In genomic region chr22:24810043-24810749, GRCh38 we compare ENCODE assay signal across 12 cellular contexts. TPM values are rescaled to one million over a fixed set of nuclear protein-coding genes. Genes with fewer than 3 reads are reported as not detected.
DNase-seq lines count a peak whose midpoint lies in the region; ATAC-seq, FAIRE-seq and TF ChIP-seq lines count a peak whose summit lies in the region.
"Had no signal": no experiment of that assay in that cellular context is flagged by ENCODE, and none has a peak within 500 bp of the region (broad histone marks: within the 10 kb centered on the region; RNA-seq: fewer than 3 reads in every experiment).

No MANE protein-coding gene starts in this region.

- H3K36me3 ChIP-seq in kidney (ENCODE audit: control insufficient read depth in 1 of 2, insufficient read depth in 2 of 2, low read length in 2 of 2), result no peaks in the 10 kb centered on the region
- H3K36me3 ChIP-seq: BLaER1 had no signal

- TF ChIP-seq CTCF in kidney (IDR thresholded peaks at IDR 0.05; ENCODE audit: borderline replicate concordance, extremely low read depth, insufficient read depth), result no peak

- ATAC-seq in GM18505 (IDR thresholded peaks at IDR 0.05; ENCODE audit: unreplicated experiment), result no peak
- ATAC-seq in HG02938 (IDR thresholded peaks at IDR 0.05; ENCODE audit: unreplicated experiment), result no peak

- no peak for FAIRE-seq in kidney (lab: Jason Lieb, UNC)

- peaks cover 0 to 27% of the 10 kb centered on the region in 2 donors for H3K4me1 ChIP-seq in kidney (ENCODE audit: control insufficient read depth in 1 of 2, insufficient read depth in 1 of 2, low read depth in 1 of 2, low read length in 2 of 2)
- H3K4me1 ChIP-seq: BLaER1 had no signal

- no peaks in the 10 kb centered on the region for H3K9me3 ChIP-seq in kidney (ENCODE audit: control insufficient read depth in 1 of 2, low read length in 2 of 2)

- peak; percentile 5 for DNase-seq in A172 (ENCODE audit: low spot score)
- DNase-seq in M059J (ENCODE audit: low read depth), result peak; percentile 43
- peak in 45 of 56 donors; percentile 16 to 80 (median 52) for DNase-seq in amygdala (lab: John Stamatoyannopoulos, UW)
- DNase-seq in kidney, result no peak
- DNase-seq in activated CD8-positive, alpha-beta memory T cell treated with anti-CD3 and anti-CD28 coated beads for 24 hours, result no peak
- no peak for DNase-seq in NCI-H1694 (lab: John Stamatoyannopoulos, UW)

- intact Hi-C loops in kidney (cut with DNase I), result no loop called here

- H3K9ac ChIP-seq in kidney (ENCODE audit: low read length in 2 of 2), result no peak overlapping the region
- H3K9ac ChIP-seq: BLaER1 had no signal

- peak overlapping the region; percentile 77 to 79 for H3K27ac ChIP-seq in kidney (ENCODE audit: low read depth in 2 of 2, low read length in 2 of 2)
- H3K27ac ChIP-seq: BLaER1, skin epidermis had no signal

- H3K4me3 ChIP-seq in kidney (ENCODE audit: low read length in 2 of 2), result no peak overlapping the region
- H3K4me3 ChIP-seq: BLaER1, skin epidermis had no signal

- TF ChIP-seq POLR2A in GM18505 (IDR thresholded peaks at IDR 0.05; ENCODE audit: borderline replicate concordance, extremely low read depth, insufficient read depth, insufficient read length), result no peak

RNA-seq across cellular contexts. Expression of gene SGSM1, which starts 4.2 kb away (rescaled TPM):
- total RNA-seq in A172 (2014; rRNA removed; shearing (Covaris generic)), result not detected in 2 replicates
- total RNA-seq in M059J (2014; rRNA removed; shearing (Covaris generic)), result not detected in 2 replicates
- total RNA-seq in kidney, result 4.7 TPM
- polyA plus RNA-seq in kidney (ENCODE audit: insufficient read depth, low read depth, low replicate concordance), result 3.6 TPM

RNA-seq across cellular contexts. Expression of gene PIWIL3, which starts 35.7 kb away (rescaled TPM):
- not detected in 2 replicates for total RNA-seq in A172 (2014; rRNA removed; shearing (Covaris generic))
- total RNA-seq in M059J (2014; rRNA removed; shearing (Covaris generic)), result not detected in 2 replicates
- not detected for total RNA-seq in kidney
- polyA plus RNA-seq in kidney (ENCODE audit: insufficient read depth, low read depth, low replicate concordance), result not detected
- total RNA-seq: chondrocyte had no signal
- polyA plus RNA-seq: IgD-negative memory B cell had no signal

Comparison
In these comparisons a context has a peak if more than half of its experiments do, and no peak if none do; other contexts are left out.
1. DNase-seq: peak in A172 (single experiment), M059J (single experiment) and amygdala (45 of 56); none in kidney (single experiment), activated CD8-positive, alpha-beta memory T cell treated with anti-CD3 and anti-CD28 coated beads for 24 hours (single experiment) and NCI-H1694 (single experiment).